20 cellular contexts compared by ENCODE assay signal in the genomic region with DNA sequence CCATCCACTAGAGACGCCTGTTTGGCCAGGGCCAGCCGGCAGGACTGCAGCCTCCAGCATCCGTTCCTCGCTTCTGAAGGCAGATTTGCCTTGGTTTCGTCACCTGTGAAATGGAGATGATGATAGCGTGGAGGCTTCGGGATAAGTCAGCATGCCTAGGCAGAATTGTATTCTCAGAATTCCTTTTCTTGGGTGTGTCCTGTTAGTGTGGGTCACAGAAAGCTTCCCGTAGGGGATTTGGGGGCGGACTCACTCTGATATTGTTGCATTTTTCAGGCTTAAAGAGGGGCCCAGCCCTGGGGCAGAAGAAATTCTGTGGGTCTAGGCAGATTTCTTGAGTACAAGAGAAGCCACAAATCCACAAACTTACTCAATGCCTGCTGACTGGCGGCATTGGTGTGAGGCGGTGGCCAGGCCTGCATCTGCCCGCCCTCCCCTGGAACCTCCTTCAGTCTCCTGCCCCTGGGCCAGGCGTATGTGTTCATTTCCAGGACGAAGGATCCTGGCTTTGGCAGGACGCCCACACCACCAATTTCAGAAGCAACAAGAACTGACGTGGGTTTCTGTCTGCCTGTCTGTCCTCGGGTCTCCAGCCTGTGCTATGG. TPM values are rescaled to one million over a fixed set of nuclear protein-coding genes. Genes with fewer than 3 reads are reported as not detected.
A peak's percentile ranks its signal among the peaks of the same experiment; 100 is the strongest.
DNase-seq lines count a peak whose midpoint lies in the region; ATAC-seq and TF ChIP-seq lines count a peak whose summit lies in the region.
"Had no signal": no experiment of that assay in that cellular context is flagged by ENCODE, and none has a peak within 500 bp of the region (broad histone marks: within the 10 kb centered on the region; RNA-seq: fewer than 3 reads in every experiment).

No MANE protein-coding gene starts in this region.

- no peaks in the 10 kb centered on the region for H3K79me2 ChIP-seq in neural progenitor cell (ENCODE audit: low read depth)

- no peaks in the 10 kb centered on the region for H3K9me3 Mint-ChIP-seq in natural killer cell treated with Interleukin-12 subunit alpha and Interleukin-12 subunit beta and Interleukin-15 and Interleukin-18, amount 100 ng/mL, for 72 hours
- H3K9me3 Mint-ChIP-seq in natural killer cell = no peaks in the 10 kb centered on the region
- peaks cover 2% of the 10 kb centered on the region for H3K9me3 Mint-ChIP-seq in neural progenitor cell
- H3K9me3 Mint-ChIP-seq: activated naive CD4-positive, alpha-beta T cell treated with anti-CD3 and anti-CD28 coated beads, Interleukin-2, amount 10 ng/mL, durations not matched to agents 7 days and 5 days; CD4-positive, alpha-beta T cell had no signal

- H3K4me1 Mint-ChIP-seq in natural killer cell treated with Interleukin-12 subunit alpha and Interleukin-12 subunit beta and Interleukin-15 and Interleukin-18, amount 100 ng/mL, for 72 hours (ENCODE audit: low read depth in 2 of 2) = no peaks in the 10 kb centered on the region
- H3K4me1 Mint-ChIP-seq in natural killer cell (no peaks in the 10 kb centered on the region), neural progenitor cell (peaks cover 23% of the 10 kb centered on the region)
- H3K4me1 Mint-ChIP-seq: activated naive CD4-positive, alpha-beta T cell treated with anti-CD3 and anti-CD28 coated beads, Interleukin-2, amount 10 ng/mL, durations not matched to agents 7 days and 5 days had no signal

- H3F3A ChIP-seq in neural progenitor cell (ENCODE audit: low read depth) = no peaks in the 10 kb centered on the region

- H2AFZ ChIP-seq in neural progenitor cell (replicated peaks) = no peak overlapping the region

- H3K27me3 Mint-ChIP-seq in natural killer cell treated with Interleukin-12 subunit alpha and Interleukin-12 subunit beta and Interleukin-15 and Interleukin-18, amount 100 ng/mL, for 72 hours = peaks cover 9 to 12% of the 10 kb centered on the region in 2 donors
- H3K27me3 Mint-ChIP-seq in natural killer cell (ENCODE audit: low read depth in 2 of 2) (peaks cover 9 to 18% of the 10 kb centered on the region in 2 donors), neural progenitor cell (ENCODE audit: insufficient read depth, low read depth) (peaks cover 8% of the 10 kb centered on the region)
- H3K27me3 Mint-ChIP-seq: CD4-positive, alpha-beta T cell had no signal

- H3K27me3 ChIP-seq in neural progenitor cell = no peaks in the 10 kb centered on the region
- H3K27me3 ChIP-seq: brain microvascular endothelial cell, sigmoid colon had no signal

- peak overlapping the region in 1 of 2 donors; percentile 3 for H3K27ac Mint-ChIP-seq in natural killer cell treated with Interleukin-12 subunit alpha and Interleukin-12 subunit beta and Interleukin-15 and Interleukin-18, amount 100 ng/mL, for 72 hours
- H3K27ac Mint-ChIP-seq in natural killer cell (no peak overlapping the region), neural progenitor cell (peak overlapping the region; percentile 0)
- H3K27ac Mint-ChIP-seq: activated naive CD4-positive, alpha-beta T cell treated with anti-CD3 and anti-CD28 coated beads, Interleukin-2, amount 10 ng/mL, durations not matched to agents 7 days and 5 days; CD4-positive, alpha-beta T cell had no signal

- no peak for ATAC-seq in natural killer cell treated with Interleukin-12 subunit alpha and Interleukin-12 subunit beta and Interleukin-15 and Interleukin-18, amount 100 ng/mL, for 72 hours
- ATAC-seq in natural killer cell = no peak
- ATAC-seq in GM21360 (IDR thresholded peaks at IDR 0.05; ENCODE audit: unreplicated experiment) = no peak
- no peak for ATAC-seq in GM18868 (IDR thresholded peaks at IDR 0.05; ENCODE audit: unreplicated experiment)
- ATAC-seq in left colon = no peak

- H3K4me2 ChIP-seq in neural progenitor cell = no peak overlapping the region

- intact Hi-C loops in natural killer cell (cut with micrococcal nuclease) = no loop called here
- intact Hi-C loops in left colon (cut with DNase I, micrococcal nuclease) = no loop called here
- intact Hi-C loops in posterior cingulate gyrus (cut with DNase I) = no loop called here

- H4K20me1 ChIP-seq in neural progenitor cell (ENCODE audit: low read depth) = no peaks in the 10 kb centered on the region

- peaks cover 6% of the 10 kb centered on the region for H3K4me1 ChIP-seq in neural progenitor cell
- H3K4me1 ChIP-seq: sigmoid colon had no signal

- no peak overlapping the region for H3K9ac ChIP-seq in neural progenitor cell

- TF ChIP-seq CTCF in natural killer cell (IDR thresholded peaks at IDR 0.05) (no peak), fibroblast of pulmonary artery (IDR thresholded peaks at IDR 0.05; ENCODE audit: low read length, missing control alignments) (no peak), neural progenitor cell (IDR thresholded peaks at IDR 0.05) (no peak)

- H3K4me3 ChIP-seq in fibroblast of pulmonary artery (replicated peaks; ENCODE audit: low read depth, low read length) (no peak overlapping the region), neural progenitor cell (no peak overlapping the region)
- H3K4me3 ChIP-seq: sigmoid colon had no signal

- H3K9me3 ChIP-seq in neural progenitor cell (ENCODE audit: low read depth) = no peaks in the 10 kb centered on the region
- H3K9me3 ChIP-seq: sigmoid colon had no signal

- H3K36me3 ChIP-seq in neural progenitor cell = no peaks in the 10 kb centered on the region
- H3K36me3 ChIP-seq: brain microvascular endothelial cell, sigmoid colon had no signal

- no peak overlapping the region for H3K27ac ChIP-seq in neural progenitor cell
- H3K27ac ChIP-seq: brain microvascular endothelial cell, sigmoid colon had no signal

- DNase-seq in natural killer cell treated with Interleukin-12 subunit alpha and Interleukin-12 subunit beta and Interleukin-15 and Interleukin-18, amount 100 ng/mL, for 72 hours (ENCODE audit: low spot score) = peak; percentile 31
- no peak for DNase-seq in natural killer cell
- peak; percentile 40 for DNase-seq in fibroblast of pulmonary artery (ENCODE audit: low read depth)
- no peak for DNase-seq in neural progenitor cell (ENCODE audit: low spot score)
- DNase-seq in left colon = no peak
- DNase-seq in posterior cingulate gyrus = no peak
- DNase-seq: activated CD4-positive, alpha-beta T cell treated with anti-CD3 and anti-CD28 coated beads for 4 hours; activated naive CD4-positive, alpha-beta T cell treated with anti-CD3 and anti-CD28 coated beads, Interleukin-2, amount 10 ng/mL, durations not matched to agents 7 days and 5 days; brain microvascular endothelial cell; CD4-positive, alpha-beta T cell; DND-41; foreskin fibroblast; NCI-H2107; sigmoid colon; stimulated activated CD4-positive, alpha-beta T cell treated with anti-CD3 and anti-CD28 coated beads, Interleukin-4, amount 100 ng/mL, for 4 hours; T1000 had no signal

- H3K4me3 Mint-ChIP-seq in natural killer cell treated with Interleukin-12 subunit alpha and Interleukin-12 subunit beta and Interleukin-15 and Interleukin-18, amount 100 ng/mL, for 72 hours = no peak overlapping the region
- H3K4me3 Mint-ChIP-seq in natural killer cell (no peak overlapping the region), neural progenitor cell (no peak overlapping the region)
- H3K4me3 Mint-ChIP-seq: activated naive CD4-positive, alpha-beta T cell treated with anti-CD3 and anti-CD28 coated beads, Interleukin-2, amount 10 ng/mL, durations not matched to agents 7 days and 5 days; CD4-positive, alpha-beta T cell had no signal

- no peaks in the 10 kb centered on the region for H3K36me3 Mint-ChIP-seq in natural killer cell treated with Interleukin-12 subunit alpha and Interleukin-12 subunit beta and Interleukin-15 and Interleukin-18, amount 100 ng/mL, for 72 hours
- H3K36me3 Mint-ChIP-seq in natural killer cell (no peaks in the 10 kb centered on the region), neural progenitor cell (peaks cover 2% of the 10 kb centered on the region)
- H3K36me3 Mint-ChIP-seq: activated naive CD4-positive, alpha-beta T cell treated with anti-CD3 and anti-CD28 coated beads, Interleukin-2, amount 10 ng/mL, durations not matched to agents 7 days and 5 days had no signal

RNA-seq across cellular contexts. Expression of a gene that starts 17.6 kb away (rescaled TPM):
- not detected for total RNA-seq in natural killer cell treated with Interleukin-12 subunit alpha and Interleukin-12 subunit beta and Interleukin-15 and Interleukin-18, amount 100 ng/mL, for 72 hours
- total RNA-seq in natural killer cell = under 1 TPM in 2 of 3 donors, not detected in 1; 0.27 to 0.75 TPM
- not detected in 2 replicates for total RNA-seq in neural progenitor cell (ENCODE audit: low replicate concordance)
- not detected for total RNA-seq in left colon
- total RNA-seq: A673; CD4-positive, alpha-beta T cell; lung microvascular endothelial cell; sigmoid colon had no signal

RNA-seq across cellular contexts. Expression of a gene that starts 31.3 kb away (rescaled TPM):
- not detected for total RNA-seq in natural killer cell treated with Interleukin-12 subunit alpha and Interleukin-12 subunit beta and Interleukin-15 and Interleukin-18, amount 100 ng/mL, for 72 hours
- total RNA-seq in natural killer cell = not detected
- not detected in 2 replicates for total RNA-seq in neural progenitor cell (ENCODE audit: low replicate concordance)
- not detected for total RNA-seq in left colon
- total RNA-seq: A673; CD4-positive, alpha-beta T cell; lung microvascular endothelial cell; sigmoid colon had no signal

Comparison
In these comparisons a context has a peak if more than half of its experiments do, and no peak if none do; other contexts are left out.
1. DNase-seq: peak in natural killer cell treated with Interleukin-12 subunit alpha and Interleukin-12 subunit beta and Interleukin-15 and Interleukin-18, amount 100 ng/mL, for 72 hours (single experiment) and fibroblast of pulmonary artery (single experiment); none in natural killer cell (single experiment), neural progenitor cell (single experiment), left colon (0 of 2) and posterior cingulate gyrus (0 of 10).